37 cellular contexts compared by ENCODE assay signal in the genomic region with DNA sequence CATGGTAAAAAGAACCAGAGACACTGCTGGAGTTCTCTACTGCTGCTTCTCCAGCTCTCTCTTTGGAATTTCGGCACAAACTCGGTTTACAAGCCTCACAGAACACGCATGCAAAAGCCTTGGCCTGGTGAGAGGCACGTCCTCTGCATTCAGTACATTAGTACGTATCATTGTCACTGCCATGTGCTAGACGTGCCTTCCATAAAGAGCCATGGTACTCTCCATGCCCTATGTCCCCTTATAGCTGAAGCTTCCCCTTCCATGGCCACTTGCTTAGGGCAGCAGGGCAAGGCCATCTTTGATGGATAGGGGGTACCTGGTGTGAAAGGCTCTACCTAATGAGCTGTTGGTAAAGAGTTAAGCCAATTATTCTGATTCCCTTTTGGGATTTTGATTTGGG. TPM values are rescaled to one million over a fixed set of nuclear protein-coding genes. Genes with fewer than 3 reads are reported as not detected.
"Had no signal": no experiment of that assay in that cellular context is flagged by ENCODE, and none has a peak within 500 bp of the region (broad histone marks: within the 10 kb centered on the region; RNA-seq: fewer than 3 reads in every experiment).

No MANE protein-coding gene starts in this region.

- H3K4me3 ChIP-seq: MG63 had no signal

- DNase-seq: Karpas-422, Kasumi-1, MG63, MM.1S, MV-4-11, NCI-H1048, NCI-H1092, NCI-H1092 treated with DMSO at 0.1 percent for 48 hours, NCI-H1105, NCI-H1105 treated with DMSO at 0.1 percent for 48 hours, NCI-H1417, NCI-H1417 treated with DMSO at 0.1 percent for 48 hours, NCI-H1436, NCI-H1436 treated with DMSO at 0.1 percent for 48 hours, NCI-H146, NCI-H1694, NCI-H1694 treated with DMSO at 0.1 percent for 48 hours, NCI-H187, NCI-H187 treated with DMSO at 0.1 percent for 48 hours, NCI-H1930, NCI-H2029, NCI-H2029 treated with DMSO at 0.1 percent for 48 hours, NCI-H2081, NCI-H2081 treated with DMSO at 0.1 percent for 48 hours, NCI-H2107, NCI-H2171, NCI-H2171 treated with DMSO at 0.1 percent for 48 hours, NCI-H2227 treated with DMSO at 0.1 percent for 48 hours, NCI-H226, NCI-H345, NCI-H446, NCI-H446 treated with DMSO at 0.1 percent for 48 hours, NCI-H510A had no signal

- H3K36me3 ChIP-seq: MG63 had no signal

- H3K27me3 ChIP-seq: MG63 had no signal

RNA-seq across cellular contexts. Expression of a gene that starts 35.0 kb away (rescaled TPM):
- total RNA-seq: LHCN-M2, M059J, MCF 10A, NCI-H460 had no signal
